12 cellular contexts compared by ENCODE assay signal in genomic region chr2:190888449-190888848, GRCh38. TPM values are rescaled to one million over a fixed set of nuclear protein-coding genes. Genes with fewer than 3 reads are reported as not detected.
DNase-seq lines count a peak whose midpoint lies in the region; ATAC-seq and TF ChIP-seq lines count a peak whose summit lies in the region.
"Had no signal": no experiment of that assay in that cellular context is flagged by ENCODE, and none has a peak within 500 bp of the region (broad histone marks: within the 10 kb centered on the region; RNA-seq: fewer than 3 reads in every experiment).

No MANE protein-coding gene starts in this region.

- TF ChIP-seq EP300 in sigmoid colon (IDR thresholded peaks at IDR 0.05), result no peak

- ATAC-seq in effector memory CD8-positive, alpha-beta T cell (replicated peaks), result no peak
- no peak for ATAC-seq in left colon
- ATAC-seq: foreskin keratinocyte had no signal

- no peak overlapping the region for H2AFZ ChIP-seq in Loucy (ENCODE audit: low read length)

- TF ChIP-seq POLR2A in sigmoid colon (IDR thresholded peaks at IDR 0.05), result no peak

- H3K9me3 Mint-ChIP-seq in activated CD4-positive, alpha-beta T cell treated with anti-CD3 and anti-CD28 coated beads, Interleukin-2, amount 10 ng/mL, durations not matched to agents 24 days and 14 days, result no peaks in the 10 kb centered on the region
- H3K9me3 Mint-ChIP-seq in effector memory CD8-positive, alpha-beta T cell, result no peaks in the 10 kb centered on the region
- H3K9me3 Mint-ChIP-seq: activated CD4-positive, alpha-beta T cell treated with anti-CD3 and anti-CD28 coated beads, Interleukin-2, amount 10 ng/mL, durations not matched to agents 7 days and 5 days; dendritic cell treated with granulocyte-macrophage colony-stimulating factor and Interleukin-4, amounts not matched to agents 40 ng/mL and 50 ng/mL, for 4 days had no signal

- no peak overlapping the region for H3K27ac Mint-ChIP-seq in activated CD4-positive, alpha-beta T cell treated with anti-CD3 and anti-CD28 coated beads, Interleukin-2, amount 10 ng/mL, durations not matched to agents 24 days and 14 days
- H3K27ac Mint-ChIP-seq in effector memory CD8-positive, alpha-beta T cell, result peak overlapping the region; percentile 4 to 48

- peak overlapping the region; percentile 39 for H3K4me3 Mint-ChIP-seq in activated CD4-positive, alpha-beta T cell treated with anti-CD3 and anti-CD28 coated beads, Interleukin-2, amount 10 ng/mL, durations not matched to agents 24 days and 14 days
- H3K4me3 Mint-ChIP-seq in effector memory CD8-positive, alpha-beta T cell, result peak overlapping the region; percentile 7 to 98
- H3K4me3 Mint-ChIP-seq: activated CD4-positive, alpha-beta T cell treated with anti-CD3 and anti-CD28 coated beads, Interleukin-2, amount 10 ng/mL, durations not matched to agents 7 days and 5 days; dendritic cell treated with granulocyte-macrophage colony-stimulating factor and Interleukin-4, amounts not matched to agents 40 ng/mL and 50 ng/mL, for 4 days had no signal

- H3K9ac ChIP-seq in Loucy (ENCODE audit: low read depth, low read length, poor library complexity, severe bottlenecking), result no peak overlapping the region

- H3K9me3 ChIP-seq in Loucy (ENCODE audit: insufficient read depth, low read depth, low read length) (no peaks in the 10 kb centered on the region), sigmoid colon (no peaks in the 10 kb centered on the region)
- H3K9me3 ChIP-seq: adrenal gland had no signal

- peaks cover 100% of the 10 kb centered on the region for H3K79me2 ChIP-seq in Loucy (ENCODE audit: insufficient read depth, low read length)

- H3K4me1 Mint-ChIP-seq in activated CD4-positive, alpha-beta T cell treated with anti-CD3 and anti-CD28 coated beads, Interleukin-2, amount 10 ng/mL, durations not matched to agents 24 days and 14 days, result peaks cover 52% of the 10 kb centered on the region
- peaks cover 41 to 58% of the 10 kb centered on the region in 2 donors for H3K4me1 Mint-ChIP-seq in effector memory CD8-positive, alpha-beta T cell (ENCODE audit: low read depth in 2 of 2)

- peaks cover 95% of the 10 kb centered on the region for H4K20me1 ChIP-seq in Loucy (ENCODE audit: insufficient read depth, low read length, poor library complexity, severe bottlenecking)

- H3K27me3 Mint-ChIP-seq in activated CD4-positive, alpha-beta T cell treated with anti-CD3 and anti-CD28 coated beads, Interleukin-2, amount 10 ng/mL, durations not matched to agents 24 days and 14 days, result no peaks in the 10 kb centered on the region
- H3K27me3 Mint-ChIP-seq in effector memory CD8-positive, alpha-beta T cell, result no peaks in the 10 kb centered on the region
- H3K27me3 Mint-ChIP-seq: activated CD4-positive, alpha-beta T cell treated with anti-CD3 and anti-CD28 coated beads, Interleukin-2, amount 10 ng/mL, durations not matched to agents 7 days and 5 days; dendritic cell treated with granulocyte-macrophage colony-stimulating factor and Interleukin-4, amounts not matched to agents 40 ng/mL and 50 ng/mL, for 4 days had no signal

- H3K36me3 ChIP-seq in Loucy (ENCODE audit: insufficient read depth, low read length), result peaks cover 11% of the 10 kb centered on the region; the same call in 1 of the 2 replicates
- H3K36me3 ChIP-seq in sigmoid colon, result no peaks in the 10 kb centered on the region
- H3K36me3 ChIP-seq: adrenal gland had no signal

- H3K36me3 Mint-ChIP-seq in activated CD4-positive, alpha-beta T cell treated with anti-CD3 and anti-CD28 coated beads, Interleukin-2, amount 10 ng/mL, durations not matched to agents 24 days and 14 days (ENCODE audit: low read depth), result peaks cover 53% of the 10 kb centered on the region
- peaks cover 60% of the 10 kb centered on the region for H3K36me3 Mint-ChIP-seq in effector memory CD8-positive, alpha-beta T cell (ENCODE audit: insufficient read depth)

- intact Hi-C loops in activated CD4-positive, alpha-beta T cell treated with anti-CD3 and anti-CD28 coated beads, Interleukin-2, amount 10 ng/mL, durations not matched to agents 24 days and 14 days (cut with micrococcal nuclease), result loop anchor here (5.0 to 10.0 kb wide), 2 partner anchors 49 to 1104 kb away; partner anchors contain the start of genes ORMDL1 and PMS1
- intact Hi-C loops in sigmoid colon (cut with DNase I) (loop anchor here (10.0 kb wide), 1 partner anchor 244 kb away; the partner anchor contains the start of gene NAB1), left colon (cut with DNase I, micrococcal nuclease) (no loop called here)

- DNase-seq in activated CD4-positive, alpha-beta T cell treated with anti-CD3 and anti-CD28 coated beads, Interleukin-2, amount 10 ng/mL, durations not matched to agents 24 days and 14 days, result peak; percentile 47
- DNase-seq in activated CD4-positive, alpha-beta T cell treated with anti-CD3 and anti-CD28 coated beads for 4 hours, result no peak
- no peak for DNase-seq in effector memory CD8-positive, alpha-beta T cell
- DNase-seq in sigmoid colon (no peak), iPS-NIHi11 (ENCODE audit: low spot score) (no peak), left colon (no peak), CD1c-positive myeloid dendritic cell (ENCODE audit: extremely low spot score) (no peak)
- DNase-seq: activated CD4-positive, alpha-beta T cell treated with anti-CD3 and anti-CD28 coated beads, Interleukin-2, amount 10 ng/mL, durations not matched to agents 7 days and 5 days; adrenal gland; foreskin keratinocyte had no signal

- TF ChIP-seq CTCF in Loucy (conservative IDR thresholded peaks at IDR 0.05; ENCODE audit: low read length), result no peak
- no peak for TF ChIP-seq CTCF in sigmoid colon (IDR thresholded peaks at IDR 0.05)

- peaks cover 65% of the 10 kb centered on the region for H3K4me1 ChIP-seq in Loucy (ENCODE audit: insufficient read depth, low read length, poor library complexity, severe bottlenecking)
- peaks cover 0 to 82% (median 71%) of the 10 kb centered on the region in 4 donors for H3K4me1 ChIP-seq in sigmoid colon

- H3K9me2 ChIP-seq in Loucy (replicated peaks; ENCODE audit: low read depth, low read length), result no peaks in the 10 kb centered on the region

- peak overlapping the region in 3 of 4 donors; percentile 2 to 41 (median 28) for H3K27ac ChIP-seq in sigmoid colon
- H3K27ac ChIP-seq: adrenal gland, foreskin keratinocyte had no signal

- WGBS in sigmoid colon, 2 donors, result 67 to 93% methylated on average over 1 of the region's 1 CpG

- H3K4me2 ChIP-seq in Loucy (ENCODE audit: low read depth, low read length, poor library complexity, severe bottlenecking), result peak overlapping the region; percentile 80

- H3F3A ChIP-seq in Loucy (ENCODE audit: low read depth), result 0 out of 2 replicates have a peak, but pooled peaks cover 3% of the 10 kb centered on the region

- H3K4me3 ChIP-seq in Loucy (ENCODE audit: low read length, poor library complexity, severe bottlenecking) (peak overlapping the region; percentile 66), sigmoid colon (no peak overlapping the region)

- H3K27me3 ChIP-seq in Loucy (ENCODE audit: insufficient read depth, low read length, poor library complexity, severe bottlenecking) (no peaks in the 10 kb centered on the region), sigmoid colon (no peaks in the 10 kb centered on the region)
- H3K27me3 ChIP-seq: adrenal gland, foreskin keratinocyte had no signal

RNA-seq across cellular contexts. Expression of gene GLS, which starts 7.8 kb away (rescaled TPM):
- 256 and 266 TPM in 2 replicates for total RNA-seq in activated CD4-positive, alpha-beta T cell treated with anti-CD3 and anti-CD28 coated beads, Interleukin-2, amount 10 ng/mL, durations not matched to agents 24 days and 14 days
- total RNA-seq in sigmoid colon (100 to 1,000 TPM in 2 of 4 donors, 10 to 100 TPM in 2; 87.1 to 139 (median 111) TPM), left colon (10 to 100 TPM; 51.3 to 63.3 TPM)
- polyA plus RNA-seq in sigmoid colon, result 10 to 100 TPM; 15.0 to 27.1 (median 23.6) TPM

Comparison
In these comparisons a context has a peak if more than half of its experiments do, and no peak if none do; other contexts are left out.
1. intact Hi-C loops: an anchor here in activated CD4-positive, alpha-beta T cell treated with anti-CD3 and anti-CD28 coated beads, Interleukin-2, amount 10 ng/mL, durations not matched to agents 24 days and 14 days (5.0 to 10.0 kb wide) and sigmoid colon (10.0 kb wide); none called in left colon.